Comparison of ENCODE assay signal across 15 cellular contexts in genomic region chr7:19519443-19519977, GRCh38.
DNase-seq lines count a peak whose midpoint lies in the region; ATAC-seq and TF ChIP-seq lines count a peak whose summit lies in the region.
"Had no signal": no experiment of that assay in that cellular context is flagged by ENCODE, and none has a peak within 500 bp of the region (broad histone marks: within the 10 kb centered on the region; RNA-seq: fewer than 3 reads in every experiment).

No MANE protein-coding gene starts in this region.

- H3K4me3 ChIP-seq in HEK293 (ENCODE audit: low read depth, low read length) = no peak overlapping the region
- H3K4me3 ChIP-seq in adipocyte (ENCODE audit: low read length) = peak overlapping the region; percentile 4

- no peak for TF ChIP-seq CTCF in HEK293 (tag by site-specific recombination; IDR thresholded peaks at IDR 0.05)
- TF ChIP-seq CTCF in mesothelial cell of epicardium (IDR thresholded peaks at IDR 0.05; ENCODE audit: unreplicated experiment) = no peak

- peak overlapping the region; percentile 7 for H3K27ac Mint-ChIP-seq in mesothelial cell of epicardium
- H3K27ac Mint-ChIP-seq: WTC11 had no signal

- no peaks in the 10 kb centered on the region for H3K36me3 Mint-ChIP-seq in mesothelial cell of epicardium
- H3K36me3 Mint-ChIP-seq: WTC11 had no signal

- no peaks in the 10 kb centered on the region for H3K27me3 Mint-ChIP-seq in mesothelial cell of epicardium (ENCODE audit: low read depth)
- H3K27me3 Mint-ChIP-seq: central memory CD8-positive, alpha-beta T cell had no signal

- peaks cover 14% of the 10 kb centered on the region for H3K9me3 Mint-ChIP-seq in mesothelial cell of epicardium
- H3K9me3 Mint-ChIP-seq: WTC11 had no signal

- H3K27ac ChIP-seq in HEK293 (ENCODE audit: extremely low read depth, low read depth, low read length) = peak overlapping the region; percentile 61
- H3K27ac ChIP-seq: HL-60 had no signal

- DNase-seq in NCI-H2029 treated with DMSO at 0.1 percent for 48 hours (lab: John Stamatoyannopoulos, UW) (peak; percentile 6), adipocyte (ENCODE audit: low read depth) (no peak), mesothelial cell of epicardium (ENCODE audit: low spot score in 2 of 2, unreplicated experiment in 2 of 2) (no peak), medulla oblongata (ENCODE audit: extremely low spot score) (no peak)
- DNase-seq: activated T-cell treated with anti-CD3 and anti-CD28 coated beads, Interleukin-2, amount 50 U/mL, for 4 hours; SIG-M5; stimulated activated CD4-positive, alpha-beta T cell treated with anti-CD3 and anti-CD28 coated beads, Interleukin-2, amount 100 ng/mL, for 24 hours; stimulated activated naive CD8-positive, alpha-beta T cell treated with anti-CD3 and anti-CD28 coated beads, Interleukin-15, Interleukin-2, amounts not matched to agents 100 U/mL and 50 U/mL, for 24 hours had no signal

- H3K4me1 ChIP-seq in HEK293 (ENCODE audit: control insufficient read depth, insufficient read depth, low read length) (peaks cover 26% of the 10 kb centered on the region), adipocyte (ENCODE audit: control insufficient read depth, insufficient read depth, low read length) (peaks cover 27% of the 10 kb centered on the region)

- H3K4me1 Mint-ChIP-seq in mesothelial cell of epicardium = peaks cover 24% of the 10 kb centered on the region
- H3K4me1 Mint-ChIP-seq: central memory CD8-positive, alpha-beta T cell; WTC11 had no signal

- H3K36me3 ChIP-seq in HEK293 (ENCODE audit: control insufficient read depth in 2 of 2, insufficient read depth in 1 of 2, low read length in 2 of 2) = no peaks in the 10 kb centered on the region
- no peaks in the 10 kb centered on the region for H3K36me3 ChIP-seq in adipocyte (ENCODE audit: control insufficient read depth, insufficient read depth, low read length, severe bottlenecking)

- no peak overlapping the region for H3K4me3 Mint-ChIP-seq in mesothelial cell of epicardium
- H3K4me3 Mint-ChIP-seq: activated T-cell treated with anti-CD3 and anti-CD28 coated beads, Interleukin-2, amount 50 U/mL, for 4 hours; central memory CD8-positive, alpha-beta T cell; WTC11 had no signal

- H3K9me3 ChIP-seq in HEK293 (ENCODE audit: control insufficient read depth, insufficient read depth, low read depth, low read length) (no peaks in the 10 kb centered on the region), adipocyte (ENCODE audit: control insufficient read depth, low read length) (no peaks in the 10 kb centered on the region)

- CTCF ChIA-PET in HEK293 (lab: Yijun Ruan, JAX) = interaction anchor here (0.6 kb wide), 1 partner anchor 407 kb away, joined by 3 read pairs; no protein-coding TSS in a partner anchor

- no peak for ATAC-seq in HG02970 (IDR thresholded peaks at IDR 0.05; ENCODE audit: low FRiP score, unreplicated experiment)
- ATAC-seq in HG03460 (IDR thresholded peaks at IDR 0.05; ENCODE audit: unreplicated experiment) = no peak
- ATAC-seq: activated T-cell treated with anti-CD3 and anti-CD28 coated beads, Interleukin-2, amount 50 U/mL, for 4 hours; left lobe of liver; stimulated activated naive CD8-positive, alpha-beta T cell treated with anti-CD3 and anti-CD28 coated beads, Interleukin-15, Interleukin-2, amounts not matched to agents 100 U/mL and 50 U/mL, for 24 hours; WTC11 had no signal

- POLR2A ChIA-PET in HEK293 (lab: Yijun Ruan, JAX) = interaction anchor here (0.5 kb wide), 1 partner anchor 402 kb away, joined by 4 read pairs; no protein-coding TSS in a partner anchor

- H3K9ac ChIP-seq in adipocyte (ENCODE audit: low read length) = no peak overlapping the region

- H3K27me3 ChIP-seq in adipocyte (replicated peaks; ENCODE audit: control insufficient read depth, insufficient read depth, low read length) = no peaks in the 10 kb centered on the region

TF ChIP-seq in HEK293, 187 proteins besides CTCF, POLR2A, EP300 and RAD21 (continues in another document):
- TF ChIP-seq ZXDB (tag by site-specific recombination; IDR thresholded peaks at IDR 0.05) = peak; percentile 85
- TF ChIP-seq TRIM28 (IDR thresholded peaks at IDR 0.05; ENCODE audit: borderline replicate concordance, low read length) = peak; percentile 65; the same call in 1 of the 2 replicates
- TF ChIP-seq SCRT1 (tag by site-specific recombination; IDR thresholded peaks at IDR 0.05; ENCODE audit: borderline replicate concordance) = no peak
- TF ChIP-seq ZNF544 (tag by site-specific recombination; IDR thresholded peaks at IDR 0.05) = no peak
- no peak for TF ChIP-seq KLF1 (tag by site-specific recombination; IDR thresholded peaks at IDR 0.05)
- TF ChIP-seq REPIN1 (tag by site-specific recombination; IDR thresholded peaks at IDR 0.05; ENCODE audit: low read depth) = no peak
- TF ChIP-seq ZNF341 (tag by site-specific recombination; IDR thresholded peaks at IDR 0.05; ENCODE audit: low read depth) = no peak
- TF ChIP-seq ZNF704 (tag by site-specific recombination; IDR thresholded peaks at IDR 0.05) = no peak
- TF ChIP-seq ZNF529 (tag by site-specific recombination; IDR thresholded peaks at IDR 0.05; ENCODE audit: insufficient replicate concordance) = no peak
- TF ChIP-seq ZNF555 (tag by site-specific recombination; conservative IDR thresholded peaks at IDR 0.05) = no peak
- no peak for TF ChIP-seq GLIS2 (tag by site-specific recombination; IDR thresholded peaks at IDR 0.05)
- no peak for TF ChIP-seq OVOL3 (tag by site-specific recombination; IDR thresholded peaks at IDR 0.05)
- TF ChIP-seq ZNF521 (tag by site-specific recombination; IDR thresholded peaks at IDR 0.05) = no peak
- TF ChIP-seq ZNF571 (tag by site-specific recombination; IDR thresholded peaks at IDR 0.05) = no peak
- peak; percentile 32; the same call in 1 of the 2 replicates for TF ChIP-seq ZNF391 (tag by site-specific recombination; IDR thresholded peaks at IDR 0.05; ENCODE audit: borderline replicate concordance, low read depth)
- TF ChIP-seq ZFP3 (tag by site-specific recombination; IDR thresholded peaks at IDR 0.05; ENCODE audit: low read depth) = no peak
- TF ChIP-seq ZNF514 (tag by site-specific recombination; IDR thresholded peaks at IDR 0.05) = no peak
- no peak for TF ChIP-seq ZFHX2 (tag by site-specific recombination; conservative IDR thresholded peaks at IDR 0.05)
- 0 out of 2 replicates have a peak, but pooled peaks have one; percentile 17 for TF ChIP-seq ZBTB8A (tag by site-specific recombination; IDR thresholded peaks at IDR 0.05)
- TF ChIP-seq KLF7 (tag by site-specific recombination; IDR thresholded peaks at IDR 0.05; ENCODE audit: borderline replicate concordance) = no peak
- no peak for TF ChIP-seq MEIS1 (CRISPR knock-in tag; IDR thresholded peaks at IDR 0.05; ENCODE audit: borderline replicate concordance)
- TF ChIP-seq ZNF155 (tag by site-specific recombination; IDR thresholded peaks at IDR 0.05) = no peak
- TF ChIP-seq ZNF121 (tag by site-specific recombination; IDR thresholded peaks at IDR 0.05) = no peak
- TF ChIP-seq ZNF677 (tag by site-specific recombination; IDR thresholded peaks at IDR 0.05) = no peak
- peak; percentile 85 for TF ChIP-seq KLF17 (tag by site-specific recombination; IDR thresholded peaks at IDR 0.05)
- TF ChIP-seq ZBTB1 (tag by site-specific recombination; IDR thresholded peaks at IDR 0.05) = 0 out of 2 replicates have a peak, but pooled peaks have one; percentile 39
- peak; percentile 91 for TF ChIP-seq SP7 (tag by site-specific recombination; IDR thresholded peaks at IDR 0.05)
- peak; percentile 95 for TF ChIP-seq ZNF629 (tag by site-specific recombination; IDR thresholded peaks at IDR 0.05)
- no peak for TF ChIP-seq ZNF239 (tag by site-specific recombination; IDR thresholded peaks at IDR 0.05)
- TF ChIP-seq EGR2 (tag by site-specific recombination; IDR thresholded peaks at IDR 0.05; ENCODE audit: low read depth) = no peak
- no peak for TF ChIP-seq ZNF354C (tag by site-specific recombination; IDR thresholded peaks at IDR 0.05; ENCODE audit: borderline replicate concordance, low read depth)
- TF ChIP-seq ZNF37A (tag by site-specific recombination; IDR thresholded peaks at IDR 0.05) = no peak
